ENCODE assay signal across 8 cellular contexts in the genomic region with DNA sequence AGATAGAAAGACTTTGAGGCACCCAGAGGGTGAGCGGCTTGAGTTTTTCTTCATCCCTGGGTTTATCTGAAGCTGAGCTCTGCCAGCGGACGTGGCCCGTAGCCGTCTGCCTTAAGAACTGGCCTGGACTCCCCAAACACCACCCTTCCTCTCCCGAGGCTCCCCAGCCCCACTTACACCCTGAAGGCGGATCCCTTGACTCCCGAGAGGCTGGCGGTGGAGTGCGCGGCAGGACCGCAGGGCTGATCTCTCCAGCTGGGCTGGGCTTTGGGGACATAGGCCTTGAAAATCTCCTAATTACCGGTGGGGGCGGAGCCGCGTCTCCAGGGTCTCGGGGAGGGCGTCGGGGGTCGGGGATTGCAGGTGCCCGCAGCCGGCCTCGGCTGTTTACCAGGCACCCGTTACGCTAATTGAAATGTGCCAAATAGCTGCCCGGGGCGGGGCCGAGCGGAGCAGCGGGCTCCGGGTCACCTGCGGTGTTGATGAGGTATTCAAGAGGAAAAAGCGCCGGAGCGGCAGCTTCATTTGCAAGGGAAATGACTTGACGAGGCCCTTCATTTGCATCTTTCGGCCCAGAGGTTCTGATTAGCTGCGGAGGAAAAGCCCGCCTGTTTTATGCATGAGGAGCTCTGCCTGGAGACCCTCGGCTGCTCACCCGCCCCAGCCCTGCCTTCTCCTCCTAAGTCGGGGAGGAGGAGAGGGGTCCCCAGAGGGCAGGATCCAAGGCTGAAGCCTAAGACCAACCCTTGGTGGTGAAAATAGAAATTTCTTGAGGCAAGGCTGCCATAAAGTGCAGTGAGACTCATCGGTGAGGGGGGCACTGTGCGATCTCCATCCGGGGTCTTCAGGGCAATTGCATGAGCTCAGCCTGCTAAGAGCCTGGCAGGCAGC.
DNase-seq lines count a peak whose midpoint lies in the region; ATAC-seq lines count a peak whose summit lies in the region.

No MANE protein-coding gene starts in this region.

- in situ Hi-C loops in G401 (cut with HindIII; ENCODE audit: low sequenced_read_pairs), result no loop called here

- H3K9ac ChIP-seq in skeletal muscle tissue (ENCODE audit: low read depth in 1 of 3, low read length in 3 of 3), result peak overlapping the region in 1 of 3 donors; percentile 10

- no peaks in the 10 kb centered on the region for H3K36me3 ChIP-seq in skeletal muscle tissue (ENCODE audit: control insufficient read depth in 3 of 3, insufficient read depth in 3 of 3, low read length in 3 of 3)

- H3K4me3 ChIP-seq in skeletal muscle tissue (ENCODE audit: low read length in 3 of 3), result peak overlapping the region; percentile 14 to 20 (median 17)

- DNase-seq in G401 (ENCODE audit: low spot score), result peak; percentile 42
- peak; percentile 86 for DNase-seq in NCI-H2227 treated with DMSO at 0.1 percent for 48 hours (lab: John Stamatoyannopoulos, UW)
- peak; percentile 40 for DNase-seq in activated CD8-positive, alpha-beta memory T cell treated with anti-CD3 and anti-CD28 coated beads, Interleukin-2, amount 50 U/mL, for 4 hours
- DNase-seq in glomerular visceral epithelial cell (ENCODE audit: extremely low spot score), result peak; percentile 7
- no peak for DNase-seq in GM03348 (ENCODE audit: low spot score)
- DNase-seq in left lobe of liver (ENCODE audit: low spot score), result no peak
- DNase-seq in occipital lobe (lab: John Stamatoyannopoulos, UW), result no peak

- peaks cover 29 to 51% (median 39%) of the 10 kb centered on the region in 3 donors for H3K27me3 ChIP-seq in skeletal muscle tissue (ENCODE audit: control insufficient read depth in 3 of 3, insufficient read depth in 3 of 3, low read length in 3 of 3)

- H3K9me3 ChIP-seq in skeletal muscle tissue (ENCODE audit: control insufficient read depth in 3 of 3, low read length in 3 of 3), result no peaks in the 10 kb centered on the region

- peaks cover 8 to 10% (median 9%) of the 10 kb centered on the region in 3 donors for H3K4me1 ChIP-seq in skeletal muscle tissue (ENCODE audit: control insufficient read depth in 3 of 3, insufficient read depth in 3 of 3, low read length in 3 of 3)

- no peak for ATAC-seq in left lobe of liver

- no peak overlapping the region for H3K27ac ChIP-seq in skeletal muscle tissue (ENCODE audit: low read depth, low read length)

Comparison
In these comparisons a context has a peak if more than half of its experiments do, and no peak if none do; other contexts are left out.
1. DNase-seq: peak in G401 (single experiment), NCI-H2227 treated with DMSO at 0.1 percent for 48 hours (single experiment), activated CD8-positive, alpha-beta memory T cell treated with anti-CD3 and anti-CD28 coated beads, Interleukin-2, amount 50 U/mL, for 4 hours (single experiment) and glomerular visceral epithelial cell (single experiment); none in GM03348 (single experiment), left lobe of liver (single experiment) and occipital lobe (single experiment).